8 cellular contexts compared by ENCODE assay signal in the genomic region with DNA sequence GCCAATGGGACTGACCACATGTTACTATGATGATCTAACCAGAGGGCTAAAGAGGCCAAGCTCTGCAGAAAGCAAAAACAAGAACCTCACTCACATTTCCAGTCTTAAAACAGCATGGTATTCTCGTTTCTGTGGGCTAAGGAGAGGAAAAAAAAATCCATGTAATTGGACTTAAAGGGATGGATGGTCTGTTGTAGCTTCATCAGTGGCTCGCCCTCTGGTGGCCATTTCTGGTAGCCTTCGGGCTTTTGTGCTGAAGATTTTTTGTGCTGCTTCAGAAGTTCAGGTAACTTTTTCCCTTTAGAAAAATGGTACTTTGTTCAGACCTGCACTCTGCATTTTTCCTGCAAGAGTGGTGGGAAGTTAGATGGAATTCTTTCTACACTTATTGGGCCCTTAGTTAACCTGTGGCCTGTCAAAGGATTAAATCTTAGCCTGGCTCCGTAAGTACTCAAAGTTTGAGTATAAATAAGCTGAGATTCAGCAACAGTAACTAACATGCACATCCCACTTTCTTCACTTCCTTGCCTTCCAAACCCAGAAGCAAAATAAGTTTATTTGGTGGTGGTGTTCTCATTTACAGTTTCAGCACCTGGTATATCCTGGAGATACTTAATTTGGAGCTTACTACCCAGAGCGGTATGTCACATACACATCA. TPM values are rescaled to one million over a fixed set of nuclear protein-coding genes. Genes with fewer than 3 reads are reported as not detected.
DNase-seq lines count a peak whose midpoint lies in the region; ATAC-seq and TF ChIP-seq lines count a peak whose summit lies in the region.

No MANE protein-coding gene starts in this region.

- H3K9me3 ChIP-seq in T-helper 17 cell (ENCODE audit: control insufficient read depth, low read length, poor library complexity, severe bottlenecking) (no peaks in the 10 kb centered on the region), gastrocnemius medialis (no peaks in the 10 kb centered on the region)

- peak; percentile 68 for DNase-seq in D341Med (ENCODE audit: low spot score)
- peak; percentile 29 to 58 (median 40) for DNase-seq in T-helper 17 cell
- peak; percentile 47 for DNase-seq in amniotic epithelial cell (ENCODE audit: low read depth)
- peak; percentile 69 for DNase-seq in hepatic stellate cell (ENCODE audit: low spot score)
- DNase-seq in gastrocnemius medialis: peak in 1 of 2 donors; percentile 61
- no peak for DNase-seq in NCI-H1048 (lab: John Stamatoyannopoulos, UW)

- TF ChIP-seq POLR2A in gastrocnemius medialis (IDR thresholded peaks at IDR 0.05): no peak

- H3K27me3 ChIP-seq in gastrocnemius medialis: no peaks in the 10 kb centered on the region

- H3K27ac ChIP-seq in gastrocnemius medialis: no peak overlapping the region

- no peak overlapping the region for H3K4me3 Mint-ChIP-seq in T-helper 17 cell

- H3K4me3 ChIP-seq in gastrocnemius medialis: no peak overlapping the region

- no peaks in the 10 kb centered on the region for H3K4me1 ChIP-seq in gastrocnemius medialis

- TF ChIP-seq RAD21 in Ishikawa (IDR thresholded peaks at IDR 0.05; ENCODE audit: low read depth): peak; percentile 62

- no peaks in the 10 kb centered on the region for H3K4me1 Mint-ChIP-seq in T-helper 17 cell

- ATAC-seq in T-helper 17 cell (peak; percentile 57), gastrocnemius medialis (peak in 1 of 2 donors; percentile 42), HG02642 (IDR thresholded peaks at IDR 0.05; ENCODE audit: poor library complexity, unreplicated experiment) (no peak)

- in situ Hi-C loops in gastrocnemius medialis (cut with MboI; ENCODE audit: low sequenced_read_pairs in 4 of 4): loop anchor here (5.0 to 10.0 kb wide), 3 partner anchors 431 to 436 kb away; no protein-coding TSS in a partner anchor

- peak overlapping the region; percentile 19 for H3K27ac Mint-ChIP-seq in T-helper 17 cell

- no peak for TF ChIP-seq EP300 in Ishikawa (IDR thresholded peaks at IDR 0.05; ENCODE audit: borderline replicate concordance)

- intact Hi-C loops in gastrocnemius medialis (cut with DNase I; ENCODE audit: low total_unique reads): no loop called here

- peaks cover 3% of the 10 kb centered on the region for H3K36me3 Mint-ChIP-seq in T-helper 17 cell (ENCODE audit: low read depth)

- peaks cover 0 to 52% of the 10 kb centered on the region in 2 donors for H3K36me3 ChIP-seq in gastrocnemius medialis

- H3K27me3 Mint-ChIP-seq in T-helper 17 cell: no peaks in the 10 kb centered on the region

- peak; percentile 59 to 88 (median 82) for TF ChIP-seq CTCF in gastrocnemius medialis (IDR thresholded peaks at IDR 0.05 in 4 of 5, conservative IDR thresholded peaks at IDR 0.05 in 1 of 5)

TF ChIP-seq in Ishikawa, 13 proteins besides CTCF, POLR2A, EP300 and RAD21:
- TF ChIP-seq ZBTB7A (IDR thresholded peaks at IDR 0.05; ENCODE audit: low read depth) (no peak), TAF1 (IDR thresholded peaks at IDR 0.05; ENCODE audit: low read depth) (no peak), CREB1 (IDR thresholded peaks at IDR 0.05; ENCODE audit: low read depth) (no peak), YY1 (IDR thresholded peaks at IDR 0.05; ENCODE audit: low read depth) (no peak), TEAD4 (IDR thresholded peaks at IDR 0.05) (no peak), NFIC (IDR thresholded peaks at IDR 0.05) (no peak)
- TF ChIP-seq, protein P1, sequence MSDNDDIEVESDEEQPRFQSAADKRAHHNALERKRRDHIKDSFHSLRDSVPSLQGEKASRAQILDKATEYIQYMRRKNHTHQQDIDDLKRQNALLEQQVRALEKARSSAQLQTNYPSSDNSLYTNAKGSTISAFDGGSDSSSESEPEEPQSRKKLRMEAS (IDR thresholded peaks at IDR 0.05): no peak

RNA-seq across cellular contexts. Expression of gene DCAF4, which starts 22.3 kb away (rescaled TPM):
- 10 to 100 TPM; 27.0 to 30.7 TPM for total RNA-seq in T-helper 17 cell
- 10 to 100 TPM; 13.9 to 38.3 (median 25.7) TPM for total RNA-seq in gastrocnemius medialis

RNA-seq across cellular contexts. Expression of gene DPF3, which starts 54.7 kb away (rescaled TPM):
- 1 to 10 TPM in 1 of 2 donors, under 1 TPM in 1; 0.13 to 1.2 TPM for total RNA-seq in T-helper 17 cell
- 10 to 100 TPM; 16.7 to 27.8 (median 20.3) TPM for total RNA-seq in gastrocnemius medialis

Comparison
In these comparisons a context has a peak if more than half of its experiments do, and no peak if none do; other contexts are left out.
1. RNA of gene DPF3, which starts 54.7 kb away (total RNA-seq): 16.7 to 27.8 TPM in gastrocnemius medialis; 0.13 to 1.2 TPM in T-helper 17 cell; every median in the first group is over 4 times any median in the second.